Comparison of ENCODE assay signal across 8 cellular contexts in genomic region chr15:41417418-41417811, GRCh38. TPM values are rescaled to one million over a fixed set of nuclear protein-coding genes. Genes with fewer than 3 reads are reported as not detected.
DNase-seq lines count a peak whose midpoint lies in the region; ATAC-seq and TF ChIP-seq lines count a peak whose summit lies in the region.

No MANE protein-coding gene starts in this region.

- H3K9me3 Mint-ChIP-seq in activated T-cell treated with anti-CD3 and anti-CD28 coated beads, Interleukin-2, amount 50 U/mL, for 4 hours, result no peaks in the 10 kb centered on the region

- H3K4me3 Mint-ChIP-seq in activated T-cell treated with anti-CD3 and anti-CD28 coated beads, Interleukin-2, amount 50 U/mL, for 4 hours, result peak overlapping the region; percentile 95

- no peaks in the 10 kb centered on the region for H3K4me1 ChIP-seq in prostate gland (replicated peaks)

- peak; percentile 30 for ATAC-seq in GM21367 (IDR thresholded peaks at IDR 0.05; ENCODE audit: unreplicated experiment)
- ATAC-seq in HG03565 (IDR thresholded peaks at IDR 0.05; ENCODE audit: unreplicated experiment), result peak; percentile 20
- ATAC-seq in activated T-cell treated with anti-CD3 and anti-CD28 coated beads, Interleukin-2, amount 50 U/mL, for 4 hours, result peak; percentile 62 to 64

- no peak for TF ChIP-seq CTCF in prostate gland (IDR thresholded peaks at IDR 0.05)

- H3K4me3 ChIP-seq in prostate gland, result peak overlapping the region; percentile 83 to 92

- DNase-seq in D341Med (ENCODE audit: low spot score) (peak; percentile 77), head of caudate nucleus (peak in 27 of 42 donors; percentile 5 to 53 (median 28)), prostate gland (ENCODE audit: low spot score) (no peak), GF-D8 (lab: John Stamatoyannopoulos, UW) (no peak), NCI-H1092 treated with DMSO at 0.1 percent for 48 hours (lab: John Stamatoyannopoulos, UW) (no peak)
- DNase-seq in activated T-cell treated with anti-CD3 and anti-CD28 coated beads, Interleukin-2, amount 50 U/mL, for 4 hours, result no peak

- under 1% methylated on average over 24 of the region's 32 CpGs for WGBS in prostate gland

- no peaks in the 10 kb centered on the region for H3K27me3 Mint-ChIP-seq in activated T-cell treated with anti-CD3 and anti-CD28 coated beads, Interleukin-2, amount 50 U/mL, for 4 hours (ENCODE audit: low read depth)

- no peak for TF ChIP-seq POLR2A in prostate gland (IDR thresholded peaks at IDR 0.05)

- intact Hi-C loops in head of caudate nucleus (cut with DNase I) (no loop called here), prostate gland (cut with DNase I) (no loop called here)

- no peaks in the 10 kb centered on the region for H3K9me3 ChIP-seq in prostate gland

- no peaks in the 10 kb centered on the region for H3K36me3 ChIP-seq in prostate gland

- peaks cover 3% of the 10 kb centered on the region for H3K36me3 Mint-ChIP-seq in activated T-cell treated with anti-CD3 and anti-CD28 coated beads, Interleukin-2, amount 50 U/mL, for 4 hours (ENCODE audit: insufficient read depth)

- no peaks in the 10 kb centered on the region for H3K27me3 ChIP-seq in prostate gland (replicated peaks; ENCODE audit: insufficient read depth)

- H3K27ac ChIP-seq in prostate gland, result peak overlapping the region; percentile 82

- H3K4me1 Mint-ChIP-seq in activated T-cell treated with anti-CD3 and anti-CD28 coated beads, Interleukin-2, amount 50 U/mL, for 4 hours (ENCODE audit: low read depth), result peaks cover 42% of the 10 kb centered on the region

RNA-seq across cellular contexts. Expression of gene RTF1, which starts 0.5 kb away (rescaled TPM):
- 10 to 100 TPM; 28.6 to 38.3 (median 32.6) TPM for total RNA-seq in activated T-cell treated with anti-CD3 and anti-CD28 coated beads, Interleukin-2, amount 50 U/mL, for 4 hours
- 10 to 100 TPM; 23.8 to 52.4 TPM for total RNA-seq in prostate gland

RNA-seq across cellular contexts. Expression of gene NDUFAF1, which starts 15.1 kb away (rescaled TPM):
- total RNA-seq in activated T-cell treated with anti-CD3 and anti-CD28 coated beads, Interleukin-2, amount 50 U/mL, for 4 hours, result 10 to 100 TPM; 28.6 to 31.4 (median 29.3) TPM
- total RNA-seq in prostate gland, result 10 to 100 TPM; 20.1 to 23.1 TPM

Comparison
In these comparisons a context has a peak if more than half of its experiments do, and no peak if none do; other contexts are left out.
1. DNase-seq: peak in D341Med (single experiment) and head of caudate nucleus (27 of 42); none in activated T-cell treated with anti-CD3 and anti-CD28 coated beads, Interleukin-2, amount 50 U/mL, for 4 hours (single experiment), prostate gland (single experiment), GF-D8 (single experiment) and NCI-H1092 treated with DMSO at 0.1 percent for 48 hours (single experiment).
2. Peak in every context shown above with its lines, with median percentiles within 50 percentile points of each other: ATAC-seq.